In the genomic region with DNA sequence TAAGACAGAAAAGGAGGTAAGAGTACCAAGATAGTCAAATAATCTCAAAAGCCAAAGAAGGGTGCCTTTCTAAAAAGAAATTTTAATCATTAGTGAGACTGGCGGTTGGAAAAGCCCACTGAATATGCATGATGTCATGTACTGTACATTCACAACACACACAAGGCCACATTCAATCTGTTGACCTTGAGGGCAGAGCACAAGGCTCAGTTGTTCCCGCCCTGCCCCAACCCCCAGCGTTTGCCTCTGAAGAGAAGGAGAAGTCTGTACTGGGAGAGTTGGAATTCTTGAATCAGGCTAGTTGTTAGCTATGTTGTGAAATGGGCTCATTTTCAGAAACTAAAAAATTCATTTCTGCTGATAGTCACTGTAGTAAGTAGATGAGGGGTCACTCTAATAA, we compare ENCODE assay signal across 1 cellular context.
TF ChIP-seq lines count a peak whose summit lies in the region.

No MANE protein-coding gene starts in this region.

TF ChIP-seq in IMR-90, 13 proteins besides CTCF, POLR2A, EP300 and RAD21 (continued from another document):
- no peak for TF ChIP-seq CEBPB (IDR thresholded peaks at IDR 0.05; ENCODE audit: low read depth, low read length)
- TF ChIP-seq RCOR1 (IDR thresholded peaks at IDR 0.05; ENCODE audit: insufficient replicate concordance, low read length) = no peak
- TF ChIP-seq MAFK (IDR thresholded peaks at IDR 0.05; ENCODE audit: low read depth, low read length) = no peak
- TF ChIP-seq MXI1 (IDR thresholded peaks at IDR 0.05; ENCODE audit: borderline replicate concordance, low read depth, low read length) = no peak
TF ChIP-seq in IMR-90: peak in this region for 0.
